Comparison of ENCODE assay signal across 1 cellular context in the genomic region with DNA sequence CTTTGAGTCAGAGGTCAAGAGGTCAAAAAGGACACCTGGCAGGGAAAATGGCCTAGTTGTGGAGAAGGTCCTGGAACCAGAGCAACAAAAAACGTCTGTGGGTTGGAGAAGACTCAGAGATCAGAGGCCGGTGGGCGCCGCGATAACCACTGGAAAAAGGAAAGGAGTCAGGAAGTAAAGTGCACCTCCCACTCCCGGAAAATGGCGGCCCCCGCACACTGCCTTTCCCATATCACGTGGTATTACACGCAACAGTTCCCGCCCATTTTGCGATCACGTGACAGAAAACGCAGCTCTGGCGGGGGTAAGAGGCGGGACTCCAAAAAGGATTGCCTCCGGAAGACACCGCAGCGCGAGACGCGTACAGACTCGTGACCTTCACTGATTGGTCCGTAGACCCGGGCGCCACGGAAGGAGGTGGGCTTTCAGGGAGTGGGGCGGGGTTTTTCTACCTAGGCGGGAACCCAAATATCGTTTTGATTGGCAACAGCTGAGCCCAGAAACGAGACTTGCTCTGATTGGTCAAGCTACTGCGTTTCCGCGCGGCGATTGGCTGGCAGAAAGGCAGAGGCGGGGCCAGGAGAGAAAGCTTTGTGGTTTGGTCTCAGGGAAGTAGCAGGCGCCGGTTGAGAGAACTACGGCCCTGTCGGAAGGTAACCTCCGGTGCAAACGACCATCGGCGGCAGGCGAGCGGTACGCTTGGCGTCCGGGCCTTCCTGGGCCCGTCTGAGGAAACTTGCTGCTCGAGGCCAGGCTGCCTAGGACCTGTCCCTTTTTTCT.
A peak's percentile ranks its signal among the peaks of the same experiment; 100 is the strongest.
TF ChIP-seq lines count a peak whose summit lies in the region.

A gene with protein sequence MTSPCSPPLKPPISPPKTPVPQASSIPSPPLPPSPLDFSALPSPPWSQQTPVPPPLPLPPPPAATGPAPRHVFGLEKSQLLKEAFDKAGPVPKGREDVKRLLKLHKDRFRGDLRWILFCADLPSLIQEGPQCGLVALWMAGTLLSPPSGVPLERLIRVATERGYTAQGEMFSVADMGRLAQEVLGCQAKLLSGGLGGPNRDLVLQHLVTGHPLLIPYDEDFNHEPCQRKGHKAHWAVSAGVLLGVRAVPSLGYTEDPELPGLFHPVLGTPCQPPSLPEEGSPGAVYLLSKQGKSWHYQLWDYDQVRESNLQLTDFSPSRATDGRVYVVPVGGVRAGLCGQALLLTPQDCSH (minus strand): TSS at position 193 of the 780 bp plus-strand sequence. CDS start 674 bp downstream, outside the sequence.

TF ChIP-seq in HepG2, 621 proteins besides CTCF, POLR2A, EP300 and RAD21 (continued from another document and continues in another):
- TF ChIP-seq, protein P1, sequence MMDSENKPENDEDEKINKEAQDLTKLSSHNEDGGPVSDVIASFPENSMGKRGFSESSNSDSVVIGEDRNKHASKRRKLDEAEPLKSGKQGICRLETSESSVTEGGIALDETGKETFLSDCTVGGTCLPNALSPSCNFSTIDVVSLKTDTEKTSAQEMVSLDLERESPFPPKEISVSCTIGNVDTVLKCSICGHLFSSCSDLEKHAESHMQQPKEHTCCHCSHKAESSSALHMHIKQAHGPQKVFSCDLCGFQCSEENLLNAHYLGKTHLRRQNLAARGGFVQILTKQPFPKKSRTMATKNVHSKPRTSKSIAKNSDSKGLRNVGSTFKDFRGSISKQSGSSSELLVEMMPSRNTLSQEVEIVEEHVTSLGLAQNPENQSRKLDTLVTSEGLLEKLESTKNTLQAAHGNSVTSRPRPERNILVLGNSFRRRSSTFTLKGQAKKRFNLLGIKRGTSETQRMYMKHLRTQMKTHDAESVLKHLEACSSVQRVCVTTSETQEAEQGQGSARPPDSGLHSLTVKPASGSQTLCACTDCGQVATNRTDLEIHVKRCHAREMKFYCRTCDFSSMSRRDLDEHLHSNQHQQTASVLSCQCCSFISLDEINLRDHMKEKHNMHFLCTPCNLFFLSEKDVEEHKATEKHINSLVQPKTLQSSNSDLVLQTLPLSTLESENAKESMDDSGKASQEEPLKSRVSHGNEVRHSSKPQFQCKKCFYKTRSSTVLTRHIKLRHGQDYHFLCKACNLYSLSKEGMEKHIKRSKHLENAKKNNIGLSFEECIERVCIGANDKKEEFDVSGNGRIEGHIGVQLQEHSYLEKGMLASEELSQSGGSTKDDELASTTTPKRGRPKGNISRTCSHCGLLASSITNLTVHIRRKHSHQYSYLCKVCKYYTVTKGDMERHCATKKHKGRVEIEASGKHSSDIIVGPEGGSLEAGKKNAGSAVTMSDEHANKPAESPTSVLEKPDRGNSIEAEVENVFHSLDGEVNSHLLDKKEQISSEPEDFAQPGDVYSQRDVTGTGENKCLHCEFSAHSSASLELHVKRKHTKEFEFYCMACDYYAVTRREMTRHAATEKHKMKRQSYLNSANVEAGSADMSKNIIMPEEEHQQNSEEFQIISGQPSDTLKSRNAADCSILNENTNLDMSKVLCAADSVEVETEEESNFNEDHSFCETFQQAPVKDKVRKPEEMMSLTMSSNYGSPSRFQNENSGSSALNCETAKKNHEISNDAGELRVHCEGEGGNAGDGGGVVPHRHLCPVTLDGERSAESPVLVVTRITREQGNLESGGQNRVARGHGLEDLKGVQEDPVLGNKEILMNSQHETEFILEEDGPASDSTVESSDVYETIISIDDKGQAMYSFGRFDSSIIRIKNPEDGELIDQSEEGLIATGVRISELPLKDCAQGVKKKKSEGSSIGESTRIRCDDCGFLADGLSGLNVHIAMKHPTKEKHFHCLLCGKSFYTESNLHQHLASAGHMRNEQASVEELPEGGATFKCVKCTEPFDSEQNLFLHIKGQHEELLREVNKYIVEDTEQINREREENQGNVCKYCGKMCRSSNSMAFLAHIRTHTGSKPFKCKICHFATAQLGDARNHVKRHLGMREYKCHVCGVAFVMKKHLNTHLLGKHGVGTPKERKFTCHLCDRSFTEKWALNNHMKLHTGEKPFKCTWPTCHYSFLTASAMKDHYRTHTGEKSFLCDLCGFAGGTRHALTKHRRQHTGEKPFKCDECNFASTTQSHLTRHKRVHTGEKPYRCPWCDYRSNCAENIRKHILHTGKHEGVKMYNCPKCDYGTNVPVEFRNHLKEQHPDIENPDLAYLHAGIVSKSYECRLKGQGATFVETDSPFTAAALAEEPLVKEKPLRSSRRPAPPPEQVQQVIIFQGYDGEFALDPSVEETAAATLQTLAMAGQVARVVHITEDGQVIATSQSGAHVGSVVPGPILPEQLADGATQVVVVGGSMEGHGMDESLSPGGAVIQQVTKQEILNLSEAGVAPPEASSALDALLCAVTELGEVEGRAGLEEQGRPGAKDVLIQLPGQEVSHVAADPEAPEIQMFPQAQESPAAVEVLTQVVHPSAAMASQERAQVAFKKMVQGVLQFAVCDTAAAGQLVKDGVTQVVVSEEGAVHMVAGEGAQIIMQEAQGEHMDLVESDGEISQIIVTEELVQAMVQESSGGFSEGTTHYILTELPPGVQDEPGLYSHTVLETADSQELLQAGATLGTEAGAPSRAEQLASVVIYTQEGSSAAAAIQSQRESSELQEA (CRISPR knock-in tag; IDR thresholded peaks at IDR 0.05; ENCODE audit: not compliant biosample characterization), result no peak
- TF ChIP-seq ATM (IDR thresholded peaks at IDR 0.05; ENCODE audit: borderline replicate concordance) (no peak), MTERF4 (CRISPR knock-in tag; IDR thresholded peaks at IDR 0.05) (0 out of 2 replicates have a peak, but pooled peaks have one; percentile 26), SAP130 (CRISPR knock-in tag; IDR thresholded peaks at IDR 0.05; ENCODE audit: low read depth) (peak; percentile 88), SUZ12 (IDR thresholded peaks at IDR 0.05; ENCODE audit: low read depth, low read length) (no peak), KMT2B (CRISPR knock-in tag; IDR thresholded peaks at IDR 0.05) (peak; percentile 45; the same call in 1 of the 2 replicates), SIN3B (IDR thresholded peaks at IDR 0.05; ENCODE audit: low read length) (no peak), NBN (conservative IDR thresholded peaks at IDR 0.05) (no peak), ZNF142 (CRISPR knock-in tag; IDR thresholded peaks at IDR 0.05) (0 out of 2 replicates have a peak, but pooled peaks have one; percentile 29), XRCC5 (optimal IDR thresholded peaks at IDR 0.05; ENCODE audit: low read length) (no peak), ELF4 (CRISPR knock-in tag; IDR thresholded peaks at IDR 0.05; ENCODE audit: borderline replicate concordance) (no peak), ARNT2 (CRISPR knock-in tag; IDR thresholded peaks at IDR 0.05; ENCODE audit: low read depth) (0 out of 2 replicates have a peak, but pooled peaks have one; percentile 51), ZNF775 (CRISPR knock-in tag; IDR thresholded peaks at IDR 0.05; ENCODE audit: borderline replicate concordance) (no peak), MTF1 (CRISPR knock-in tag; IDR thresholded peaks at IDR 0.05) (no peak), ZBTB7B (CRISPR knock-in tag; IDR thresholded peaks at IDR 0.05) (peak; percentile 8; the same call in 1 of the 2 replicates), ZNF766 (CRISPR knock-in tag; IDR thresholded peaks at IDR 0.05; ENCODE audit: borderline replicate concordance) (no peak), HNF4A (CRISPR knock-in tag; IDR thresholded peaks at IDR 0.05) (peak; percentile 69; the same call in 1 of the 2 replicates), KLF13 (CRISPR knock-in tag; IDR thresholded peaks at IDR 0.05) (no peak), NFE2L2 (IDR thresholded peaks at IDR 0.05; ENCODE audit: low read length) (no peak), RXRA (CRISPR knock-in tag; IDR thresholded peaks at IDR 0.05) (peak; percentile 49; the same call in 1 of the 2 replicates), ZNF468 (CRISPR knock-in tag; IDR thresholded peaks at IDR 0.05) (no peak), ZNF616 (CRISPR knock-in tag; IDR thresholded peaks at IDR 0.05; ENCODE audit: low read depth) (no peak), SRSF1 (optimal IDR thresholded peaks at IDR 0.05; ENCODE audit: low read depth, low read length) (peak; percentile 62), PHF5A (CRISPR knock-in tag; IDR thresholded peaks at IDR 0.05; ENCODE audit: low read depth, unreplicated experiment) (no peak), ZKSCAN5 (CRISPR knock-in tag; IDR thresholded peaks at IDR 0.05) (no peak)
- TF ChIP-seq, protein P2, sequence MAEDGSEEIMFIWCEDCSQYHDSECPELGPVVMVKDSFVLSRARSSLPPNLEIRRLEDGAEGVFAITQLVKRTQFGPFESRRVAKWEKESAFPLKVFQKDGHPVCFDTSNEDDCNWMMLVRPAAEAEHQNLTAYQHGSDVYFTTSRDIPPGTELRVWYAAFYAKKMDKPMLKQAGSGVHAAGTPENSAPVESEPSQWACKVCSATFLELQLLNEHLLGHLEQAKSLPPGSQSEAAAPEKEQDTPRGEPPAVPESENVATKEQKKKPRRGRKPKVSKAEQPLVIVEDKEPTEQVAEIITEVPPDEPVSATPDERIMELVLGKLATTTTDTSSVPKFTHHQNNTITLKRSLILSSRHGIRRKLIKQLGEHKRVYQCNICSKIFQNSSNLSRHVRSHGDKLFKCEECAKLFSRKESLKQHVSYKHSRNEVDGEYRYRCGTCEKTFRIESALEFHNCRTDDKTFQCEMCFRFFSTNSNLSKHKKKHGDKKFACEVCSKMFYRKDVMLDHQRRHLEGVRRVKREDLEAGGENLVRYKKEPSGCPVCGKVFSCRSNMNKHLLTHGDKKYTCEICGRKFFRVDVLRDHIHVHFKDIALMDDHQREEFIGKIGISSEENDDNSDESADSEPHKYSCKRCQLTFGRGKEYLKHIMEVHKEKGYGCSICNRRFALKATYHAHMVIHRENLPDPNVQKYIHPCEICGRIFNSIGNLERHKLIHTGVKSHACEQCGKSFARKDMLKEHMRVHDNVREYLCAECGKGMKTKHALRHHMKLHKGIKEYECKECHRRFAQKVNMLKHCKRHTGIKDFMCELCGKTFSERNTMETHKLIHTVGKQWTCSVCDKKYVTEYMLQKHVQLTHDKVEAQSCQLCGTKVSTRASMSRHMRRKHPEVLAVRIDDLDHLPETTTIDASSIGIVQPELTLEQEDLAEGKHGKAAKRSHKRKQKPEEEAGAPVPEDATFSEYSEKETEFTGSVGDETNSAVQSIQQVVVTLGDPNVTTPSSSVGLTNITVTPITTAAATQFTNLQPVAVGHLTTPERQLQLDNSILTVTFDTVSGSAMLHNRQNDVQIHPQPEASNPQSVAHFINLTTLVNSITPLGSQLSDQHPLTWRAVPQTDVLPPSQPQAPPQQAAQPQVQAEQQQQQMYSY (CRISPR knock-in tag; IDR thresholded peaks at IDR 0.05), result no peak
- TF ChIP-seq, protein P3, sequence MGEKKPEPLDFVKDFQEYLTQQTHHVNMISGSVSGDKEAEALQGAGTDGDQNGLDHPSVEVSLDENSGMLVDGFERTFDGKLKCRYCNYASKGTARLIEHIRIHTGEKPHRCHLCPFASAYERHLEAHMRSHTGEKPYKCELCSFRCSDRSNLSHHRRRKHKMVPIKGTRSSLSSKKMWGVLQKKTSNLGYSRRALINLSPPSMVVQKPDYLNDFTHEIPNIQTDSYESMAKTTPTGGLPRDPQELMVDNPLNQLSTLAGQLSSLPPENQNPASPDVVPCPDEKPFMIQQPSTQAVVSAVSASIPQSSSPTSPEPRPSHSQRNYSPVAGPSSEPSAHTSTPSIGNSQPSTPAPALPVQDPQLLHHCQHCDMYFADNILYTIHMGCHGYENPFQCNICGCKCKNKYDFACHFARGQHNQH (CRISPR knock-in tag; IDR thresholded peaks at IDR 0.05), result peak; percentile 69; the same call in 1 of the 2 replicates
